In the genomic region with DNA sequence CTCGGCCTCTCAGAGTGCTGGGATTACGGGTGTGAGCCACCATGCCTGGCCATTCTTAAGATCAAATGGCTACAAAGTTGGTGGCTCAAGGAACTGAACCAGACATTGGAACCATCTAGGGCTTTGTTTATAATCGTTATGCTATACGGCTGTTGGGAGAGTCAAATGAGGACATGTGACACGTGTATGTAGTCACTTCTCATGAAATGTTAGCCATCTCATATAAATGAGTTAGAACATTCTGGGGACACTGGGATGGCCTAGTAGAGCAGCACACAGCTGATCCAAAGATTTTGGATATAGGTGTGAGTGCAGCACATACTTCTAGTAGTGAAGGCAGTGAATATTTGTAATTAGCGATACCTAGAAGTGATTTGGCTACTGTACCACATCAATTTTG, we compare ENCODE assay signal across 20 cellular contexts. TPM values are rescaled to one million over a fixed set of nuclear protein-coding genes. Genes with fewer than 3 reads are reported as not detected.
"Had no signal": no experiment of that assay in that cellular context is flagged by ENCODE, and none has a peak within 500 bp of the region (broad histone marks: within the 10 kb centered on the region; RNA-seq: fewer than 3 reads in every experiment).

No MANE protein-coding gene starts in this region.

- H3K4me1 ChIP-seq: lower lobe of right lung, right lobe of liver, uterus had no signal

- DNase-seq: activated B cell treated with CpG ODN at 0.5 μM for 24 hours; activated CD4-positive, alpha-beta T cell treated with anti-CD3 and anti-CD28 coated beads, Interleukin-2, amount 10 ng/mL, durations not matched to agents 24 days and 14 days; activated effector memory CD4-positive, alpha-beta T cell treated with Interleukin-2 at 50 U/mL for 16 hours; amygdala; brain microvascular endothelial cell; cortex of kidney; effector CD4-positive, alpha-beta T cell; esophagus squamous epithelium; head of caudate nucleus; left cardiac atrium; lower lobe of right lung; psoas muscle; right lobe of liver; T-helper 2 cell; uterus had no signal

- H3K27me3 ChIP-seq: brain microvascular endothelial cell, esophagus squamous epithelium, right lobe of liver, uterus had no signal

- H3K9me3 ChIP-seq: esophagus squamous epithelium, lower lobe of right lung, psoas muscle, right lobe of liver, uterus had no signal

- H3K27ac Mint-ChIP-seq: activated B cell treated with CpG ODN at 0.5 μM for 24 hours; activated CD4-positive, alpha-beta T cell treated with anti-CD3 and anti-CD28 coated beads, Interleukin-2, amount 10 ng/mL, durations not matched to agents 24 days and 14 days; mesothelial cell of epicardium had no signal

- H3K4me3 ChIP-seq: esophagus squamous epithelium, lower lobe of right lung, psoas muscle, right lobe of liver, smooth muscle cell, uterus had no signal

- H3K36me3 ChIP-seq: uterus had no signal

- ATAC-seq: activated naive CD4-positive, alpha-beta T cell treated with anti-CD3 and anti-CD28 coated beads, Interleukin-2, amount 50 U/mL, for 72 hours; left cardiac atrium; lower lobe of right lung; right lobe of liver had no signal

- H3K27me3 Mint-ChIP-seq: activated B cell treated with CpG ODN at 0.5 μM for 24 hours; activated CD4-positive, alpha-beta T cell treated with anti-CD3 and anti-CD28 coated beads, Interleukin-2, amount 10 ng/mL, durations not matched to agents 24 days and 14 days; central memory CD8-positive, alpha-beta T cell had no signal

- H3K9me3 Mint-ChIP-seq: activated B cell treated with CpG ODN at 0.5 μM for 24 hours; activated CD4-positive, alpha-beta T cell treated with anti-CD3 and anti-CD28 coated beads, Interleukin-2, amount 10 ng/mL, durations not matched to agents 24 days and 14 days; activated naive CD4-positive, alpha-beta T cell treated with anti-CD3 and anti-CD28 coated beads, Interleukin-2, amount 50 U/mL, for 72 hours; central memory CD8-positive, alpha-beta T cell; mesothelial cell of epicardium had no signal

- H3K4me3 Mint-ChIP-seq: activated B cell treated with CpG ODN at 0.5 μM for 24 hours; activated CD4-positive, alpha-beta T cell treated with anti-CD3 and anti-CD28 coated beads, Interleukin-2, amount 10 ng/mL, durations not matched to agents 24 days and 14 days; central memory CD8-positive, alpha-beta T cell; mesothelial cell of epicardium had no signal

- H3K27ac ChIP-seq: brain microvascular endothelial cell, esophagus squamous epithelium, lower lobe of right lung, psoas muscle, right lobe of liver, uterus had no signal

- H3K4me1 Mint-ChIP-seq: mesothelial cell of epicardium had no signal

RNA-seq across cellular contexts. Expression of a gene that starts 39.0 kb away (rescaled TPM):
- polyA plus RNA-seq: neural cell had no signal
